In the genomic region with DNA sequence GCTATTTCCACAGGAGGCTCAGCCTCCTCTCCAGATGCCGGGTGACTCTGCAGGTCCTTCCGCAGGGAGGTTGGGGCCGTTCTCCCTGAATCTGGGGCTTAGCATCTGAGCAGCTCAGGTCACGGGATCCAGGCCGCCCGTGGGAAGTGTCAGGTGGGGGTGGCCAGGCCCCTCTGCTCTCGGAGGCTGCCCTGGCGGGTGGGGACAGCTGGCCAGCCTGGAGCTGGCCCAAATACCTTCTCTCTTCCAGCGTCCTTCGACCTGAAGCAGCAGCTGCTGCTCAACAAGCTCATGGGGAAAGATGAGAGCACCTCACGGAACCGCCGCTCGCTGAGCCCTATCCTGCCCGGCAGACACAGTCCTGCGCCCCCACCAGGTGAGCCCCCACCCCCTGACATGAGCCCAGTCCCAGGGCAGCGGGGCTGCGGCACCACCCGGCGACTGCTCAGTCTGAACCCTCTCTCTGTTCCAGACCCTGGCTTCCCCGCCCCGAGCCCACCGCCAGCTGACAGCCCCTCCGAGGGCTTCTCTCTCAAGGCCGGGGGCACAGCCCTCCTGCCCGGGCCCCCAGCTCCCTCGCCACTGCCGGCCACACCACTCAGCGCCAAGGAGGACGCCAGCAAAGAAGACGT, we compare ENCODE assay signal across 31 cellular contexts.
"Had no signal": no experiment of that assay in that cellular context is flagged by ENCODE, and none has a peak within 500 bp of the region (broad histone marks: within the 10 kb centered on the region; RNA-seq: fewer than 3 reads in every experiment).

No MANE protein-coding gene starts in this region.

- H3K9me3 Mint-ChIP-seq: activated CD4-positive, alpha-beta memory T cell treated with anti-CD3 and anti-CD28 coated beads for 36 hours; activated CD4-positive, alpha-beta T cell treated with anti-CD3 and anti-CD28 coated beads, Interleukin-2, amount 10 ng/mL, durations not matched to agents 24 days and 14 days; activated naive CD4-positive, alpha-beta T cell treated with anti-CD3 and anti-CD28 coated beads for 36 hours; activated naive CD4-positive, alpha-beta T cell treated with anti-CD3 and anti-CD28 coated beads, Interleukin-2, amount 50 U/mL, for 24 hours; activated naive CD8-positive, alpha-beta T cell treated with anti-CD3 and anti-CD28 coated beads for 36 hours; activated naive CD8-positive, alpha-beta T cell treated with anti-CD3 and anti-CD28 coated beads, Interleukin-2, amount 50 U/mL, for 24 hours; activated T-helper 1 cell treated with anti-CD3 and anti-CD28 coated beads, Interleukin-12 subunit alpha, Interleukin-12 subunit beta, Interleukin-2, Interleukin-4 antibody, amounts not matched to agents 30 ng/mL and 10 ng/mL and 1 ng/mL, durations not matched to agents 14 hours and 24 hours and 36 hours; activated T-helper 2 cell treated with anti-CD3 and anti-CD28 coated beads, Interferon-gamma antibody, Interleukin-2, Interleukin-4, amounts not matched to agents 10 μg/mL and 5 μg/mL and 100 μg/mL, durations not matched to agents 14 hours and 24 hours and 36 hours; effector memory CD8-positive, alpha-beta T cell had no signal

- H3K4me1 Mint-ChIP-seq: activated CD4-positive, alpha-beta T cell treated with anti-CD3 and anti-CD28 coated beads for 36 hours; activated CD4-positive, alpha-beta T cell treated with anti-CD3 and anti-CD28 coated beads, Interleukin-2, amount 10 ng/mL, durations not matched to agents 24 days and 14 days; activated naive CD4-positive, alpha-beta T cell treated with anti-CD3 and anti-CD28 coated beads, Interleukin-2, amount 50 U/mL, for 24 hours; activated naive CD8-positive, alpha-beta T cell treated with anti-CD3 and anti-CD28 coated beads for 36 hours had no signal

- H3K4me1 ChIP-seq: adrenal gland, esophagus squamous epithelium, gastroesophageal sphincter had no signal

- H3K27ac ChIP-seq: adrenal gland, esophagus squamous epithelium, gastroesophageal sphincter had no signal

- ATAC-seq: activated CD4-positive, alpha-beta T cell treated with anti-CD3 and anti-CD28 coated beads for 36 hours; activated CD8-positive, alpha-beta memory T cell treated with anti-CD3 and anti-CD28 coated beads, Interleukin-2, amount 10 ng/mL, durations not matched to agents 7 days and 5 days; activated CD8-positive, alpha-beta T cell treated with anti-CD3 and anti-CD28 coated beads, Interleukin-2, amount 10 ng/mL, durations not matched to agents 7 days and 5 days; activated naive CD8-positive, alpha-beta T cell treated with anti-CD3 and anti-CD28 coated beads, Interleukin-2, amount 50 U/mL, for 24 hours; effector memory CD8-positive, alpha-beta T cell; gastroesophageal sphincter had no signal

- H3K27ac Mint-ChIP-seq: activated CD4-positive, alpha-beta memory T cell treated with anti-CD3 and anti-CD28 coated beads for 36 hours; activated CD4-positive, alpha-beta T cell treated with anti-CD3 and anti-CD28 coated beads for 36 hours; activated CD4-positive, alpha-beta T cell treated with anti-CD3 and anti-CD28 coated beads, Interleukin-2, amount 10 ng/mL, durations not matched to agents 24 days and 14 days; activated CD8-positive, alpha-beta memory T cell treated with anti-CD3 and anti-CD28 coated beads, Interleukin-2, amount 10 ng/mL, durations not matched to agents 7 days and 5 days; activated CD8-positive, alpha-beta T cell treated with anti-CD3 and anti-CD28 coated beads, Interleukin-2, amount 10 ng/mL, durations not matched to agents 7 days and 5 days; activated naive CD4-positive, alpha-beta T cell treated with anti-CD3 and anti-CD28 coated beads for 36 hours; activated naive CD4-positive, alpha-beta T cell treated with anti-CD3 and anti-CD28 coated beads, Interleukin-2, amount 50 U/mL, for 24 hours; activated naive CD8-positive, alpha-beta T cell treated with anti-CD3 and anti-CD28 coated beads for 36 hours; activated naive CD8-positive, alpha-beta T cell treated with anti-CD3 and anti-CD28 coated beads, Interleukin-2, amount 50 U/mL, for 24 hours; activated T-helper 1 cell treated with anti-CD3 and anti-CD28 coated beads, Interleukin-12 subunit alpha, Interleukin-12 subunit beta, Interleukin-2, Interleukin-4 antibody, amounts not matched to agents 30 ng/mL and 10 ng/mL and 1 ng/mL, durations not matched to agents 14 hours and 24 hours and 36 hours; activated T-helper 2 cell treated with anti-CD3 and anti-CD28 coated beads, Interferon-gamma antibody, Interleukin-2, Interleukin-4, amounts not matched to agents 10 μg/mL and 5 μg/mL and 100 μg/mL, durations not matched to agents 14 hours and 24 hours and 36 hours; effector memory CD8-positive, alpha-beta T cell had no signal

- H3K4me3 Mint-ChIP-seq: activated CD4-positive, alpha-beta memory T cell treated with anti-CD3 and anti-CD28 coated beads for 36 hours; activated CD4-positive, alpha-beta T cell treated with anti-CD3 and anti-CD28 coated beads for 36 hours; activated CD4-positive, alpha-beta T cell treated with anti-CD3 and anti-CD28 coated beads, Interleukin-2, amount 10 ng/mL, durations not matched to agents 24 days and 14 days; activated CD8-positive, alpha-beta memory T cell treated with anti-CD3 and anti-CD28 coated beads, Interleukin-2, amount 10 ng/mL, durations not matched to agents 7 days and 5 days; activated CD8-positive, alpha-beta T cell treated with anti-CD3 and anti-CD28 coated beads, Interleukin-2, amount 10 ng/mL, durations not matched to agents 7 days and 5 days; activated naive CD4-positive, alpha-beta T cell treated with anti-CD3 and anti-CD28 coated beads for 36 hours; activated naive CD4-positive, alpha-beta T cell treated with anti-CD3 and anti-CD28 coated beads, Interleukin-2, amount 50 U/mL, for 24 hours; activated naive CD8-positive, alpha-beta T cell treated with anti-CD3 and anti-CD28 coated beads for 36 hours; activated naive CD8-positive, alpha-beta T cell treated with anti-CD3 and anti-CD28 coated beads, Interleukin-2, amount 50 U/mL, for 24 hours; activated T-helper 1 cell treated with anti-CD3 and anti-CD28 coated beads, Interleukin-12 subunit alpha, Interleukin-12 subunit beta, Interleukin-2, Interleukin-4 antibody, amounts not matched to agents 30 ng/mL and 10 ng/mL and 1 ng/mL, durations not matched to agents 14 hours and 24 hours and 36 hours; effector memory CD8-positive, alpha-beta T cell had no signal

- H3K27me3 Mint-ChIP-seq: activated CD4-positive, alpha-beta memory T cell treated with anti-CD3 and anti-CD28 coated beads for 36 hours; activated CD4-positive, alpha-beta T cell treated with anti-CD3 and anti-CD28 coated beads for 36 hours; activated CD4-positive, alpha-beta T cell treated with anti-CD3 and anti-CD28 coated beads, Interleukin-2, amount 10 ng/mL, durations not matched to agents 24 days and 14 days; activated CD8-positive, alpha-beta memory T cell treated with anti-CD3 and anti-CD28 coated beads, Interleukin-2, amount 10 ng/mL, durations not matched to agents 7 days and 5 days; activated naive CD4-positive, alpha-beta T cell treated with anti-CD3 and anti-CD28 coated beads, Interleukin-2, amount 50 U/mL, for 24 hours; activated naive CD8-positive, alpha-beta T cell treated with anti-CD3 and anti-CD28 coated beads for 36 hours; activated naive CD8-positive, alpha-beta T cell treated with anti-CD3 and anti-CD28 coated beads, Interleukin-2, amount 50 U/mL, for 24 hours; effector memory CD8-positive, alpha-beta T cell had no signal

- FAIRE-seq: colon had no signal

- H3K27me3 ChIP-seq: adrenal gland, body of pancreas, esophagus squamous epithelium, gastroesophageal sphincter had no signal

- DNase-seq: activated CD4-positive, alpha-beta memory T cell treated with anti-CD3 and anti-CD28 coated beads for 36 hours; activated CD4-positive, alpha-beta T cell treated with anti-CD3 and anti-CD28 coated beads for 36 hours; activated CD4-positive, alpha-beta T cell treated with anti-CD3 and anti-CD28 coated beads, Interleukin-2, amount 10 ng/mL, durations not matched to agents 24 days and 14 days; activated CD4-positive, CD25-positive, alpha-beta regulatory T cell; activated CD4-positive, CD25-positive, alpha-beta regulatory T cell treated with anti-CD3 and anti-CD28 coated beads, Interleukin-2, amount 50 U/mL, for 72 hours; activated CD8-positive, alpha-beta memory T cell treated with anti-CD3 and anti-CD28 coated beads, Interleukin-2, amount 10 ng/mL, durations not matched to agents 7 days and 5 days; activated CD8-positive, alpha-beta memory T cell treated with anti-CD3 and anti-CD28 coated beads, Interleukin-2, amount 50 U/mL, for 4 hours; activated CD8-positive, alpha-beta T cell treated with anti-CD3 and anti-CD28 coated beads, Interleukin-2, amount 10 ng/mL, durations not matched to agents 7 days and 5 days; activated effector memory CD4-positive, alpha-beta T cell treated with anti-CD3 and anti-CD28 coated beads, Interleukin-2, amount 50 U/mL, for 16 hours; activated naive CD4-positive, alpha-beta T cell treated with anti-CD3 and anti-CD28 coated beads for 36 hours; activated naive CD8-positive, alpha-beta T cell treated with anti-CD3 and anti-CD28 coated beads for 36 hours; activated naive CD8-positive, alpha-beta T cell treated with anti-CD3 and anti-CD28 coated beads, Interleukin-2, amount 50 U/mL, for 24 hours; activated T-cell treated with anti-CD3 and anti-CD28 coated beads, Interleukin-2, amount 50 U/mL, for 1 hour; activated T-cell treated with anti-CD3 and anti-CD28 coated beads, Interleukin-2, amount 50 U/mL, for 48 hours; adrenal gland; amygdala; aorta; caudate nucleus; cortex of kidney; dermis blood vessel endothelial cell; effector CD4-positive, alpha-beta T cell; effector memory CD8-positive, alpha-beta T cell; esophagus squamous epithelium; foreskin melanocyte; T-helper 2 cell had no signal

- H3K4me3 ChIP-seq: adrenal gland, body of pancreas, esophagus squamous epithelium, gastroesophageal sphincter had no signal

- H3K9me3 ChIP-seq: adrenal gland, body of pancreas, esophagus squamous epithelium, gastroesophageal sphincter had no signal
